ENCODE assay signal across 16 cellular contexts in the genomic region with DNA sequence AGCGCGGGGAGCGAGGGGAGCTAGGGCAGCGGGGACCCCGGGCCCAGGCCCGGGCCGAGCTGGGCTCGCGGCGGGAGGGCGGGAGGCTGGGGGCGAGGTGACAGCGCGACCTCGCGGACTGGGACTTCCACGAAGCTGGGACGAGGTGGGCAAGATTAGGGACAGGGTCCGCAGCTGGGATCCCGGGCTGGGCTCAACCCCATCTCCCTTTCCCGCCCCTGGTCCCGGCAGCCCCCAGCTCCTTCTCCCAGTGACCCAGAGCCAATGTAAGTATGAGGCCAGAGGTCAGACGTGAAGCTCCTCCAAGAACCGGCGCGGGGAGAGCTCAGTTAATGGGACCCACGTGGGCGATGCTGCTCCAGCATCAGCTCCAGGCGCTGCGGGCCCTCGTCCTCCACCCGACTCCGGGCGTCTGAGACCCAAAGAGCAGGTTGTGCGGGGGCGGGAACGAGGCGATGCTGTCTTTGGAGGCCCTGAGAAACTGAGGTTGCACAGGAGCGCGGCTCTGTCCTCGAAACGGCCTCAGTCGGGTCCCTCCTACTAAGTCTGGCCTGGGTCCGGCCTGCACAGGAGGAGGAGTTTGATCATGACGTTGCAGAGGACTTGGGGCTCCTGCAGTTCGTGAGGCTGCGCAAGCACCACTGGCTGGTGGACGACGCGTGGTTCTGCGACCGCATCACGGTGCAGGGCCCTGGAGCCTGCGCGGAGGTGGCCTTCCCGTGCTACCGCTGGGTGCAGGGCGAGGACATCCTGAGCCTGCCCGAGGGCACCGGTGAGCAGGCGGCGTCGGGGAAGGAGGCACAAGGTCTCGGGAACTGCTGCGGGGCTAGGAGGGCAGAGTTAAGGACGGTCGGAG. TPM values are rescaled to one million over a fixed set of nuclear protein-coding genes. Genes with fewer than 3 reads are reported as not detected.
DNase-seq lines count a peak whose midpoint lies in the region; ATAC-seq and TF ChIP-seq lines count a peak whose summit lies in the region.
"Had no signal": no experiment of that assay in that cellular context is flagged by ENCODE, and none has a peak within 500 bp of the region (broad histone marks: within the 10 kb centered on the region; RNA-seq: fewer than 3 reads in every experiment).

No MANE protein-coding gene starts in this region.

- peaks cover 4% of the 10 kb centered on the region for H3K4me1 ChIP-seq in RWPE2 (ENCODE audit: insufficient read depth, poor library complexity, severe bottlenecking)
- H3K4me1 ChIP-seq in esophagus muscularis mucosa = peaks cover 8 to 18% (median 16%) of the 10 kb centered on the region in 4 donors
- peaks cover 1% of the 10 kb centered on the region for H3K4me1 ChIP-seq in mesenchymal stem cell (ENCODE audit: control insufficient read depth, insufficient read depth, low read depth, low read length)
- peaks cover 11 to 14% of the 10 kb centered on the region in 2 donors for H3K4me1 ChIP-seq in thoracic aorta (ENCODE audit: control insufficient read depth in 1 of 2, low read depth in 2 of 2)
- H3K4me1 ChIP-seq: parathyroid adenoma had no signal

- TF ChIP-seq CTCF in RWPE2 (IDR thresholded peaks at IDR 0.05; ENCODE audit: poor library complexity, severe bottlenecking) (no peak), esophagus muscularis mucosa (IDR thresholded peaks at IDR 0.05) (no peak), thoracic aorta (IDR thresholded peaks at IDR 0.05) (no peak)

- no peak overlapping the region for H2AFZ ChIP-seq in mesenchymal stem cell (ENCODE audit: low read depth, low read length)
- H2AFZ ChIP-seq: parathyroid adenoma had no signal

- no peak overlapping the region for H3K4me2 ChIP-seq in mesenchymal stem cell (ENCODE audit: low read length, poor library complexity, severe bottlenecking)

- DNase-seq in RWPE2 (ENCODE audit: low spot score) (no peak), esophagus muscularis mucosa (ENCODE audit: extremely low spot score) (no peak), mesenchymal stem cell (no peak), thoracic aorta (ENCODE audit: low spot score) (no peak), NAMALWA (ENCODE audit: low spot score) (no peak), T-helper 9 cell (no peak)
- no peak for DNase-seq in activated T-cell treated with anti-CD3 and anti-CD28 coated beads, Interleukin-2, amount 50 U/mL, for 48 hours
- DNase-seq: activated CD8-positive, alpha-beta memory T cell treated with anti-CD3 and anti-CD28 coated beads, Interleukin-2, amount 10 ng/mL, durations not matched to agents 7 days and 5 days; activated naive CD4-positive, alpha-beta T cell treated with anti-CD3 and anti-CD28 coated beads, Interleukin-2, amount 50 U/mL, for 16 hours; Karpas-422; NCI-H187; NCI-H82 had no signal

- 72% methylated on average over 35 of the region's 67 CpGs for WGBS in esophagus muscularis mucosa
- 74% methylated on average over 55 of the region's 67 CpGs for WGBS in mesenchymal stem cell

- H3K27me3 ChIP-seq in RWPE2 (ENCODE audit: insufficient read depth, poor library complexity, severe bottlenecking) (no peaks in the 10 kb centered on the region), esophagus muscularis mucosa (peaks cover 0 to 26% (median 0%) of the 10 kb centered on the region in 4 donors), mesenchymal stem cell (ENCODE audit: control insufficient read depth in 1 of 2, insufficient read depth in 1 of 2, low read length in 2 of 2) (no peaks in the 10 kb centered on the region), thoracic aorta (replicated peaks; ENCODE audit: insufficient read depth) (no peaks in the 10 kb centered on the region)

- H4K91ac ChIP-seq in mesenchymal stem cell (ENCODE audit: low read length) = no peak overlapping the region

- TF ChIP-seq EP300 in esophagus muscularis mucosa (IDR thresholded peaks at IDR 0.05) = no peak

- H2AK5ac ChIP-seq in mesenchymal stem cell (ENCODE audit: low read length, severe bottlenecking) = no peak overlapping the region

- no peak overlapping the region for H3K14ac ChIP-seq in mesenchymal stem cell (ENCODE audit: low read length in 2 of 2)

- H3K4me3 ChIP-seq in RWPE2 (ENCODE audit: severe bottlenecking) (peak overlapping the region; percentile 40), esophagus muscularis mucosa (peak overlapping the region; percentile 43 to 55 (median 47)), mesenchymal stem cell (ENCODE audit: insufficient read depth in 1 of 2, low read depth in 1 of 2, low read length in 2 of 2) (peak overlapping the region in 1 of 2 experiments; percentile 56), thoracic aorta (peak overlapping the region; percentile 70)

- no peak overlapping the region for H3K18ac ChIP-seq in mesenchymal stem cell (ENCODE audit: low read depth in 1 of 2, low read length in 2 of 2)

- peak overlapping the region; percentile 60 for H4K8ac ChIP-seq in mesenchymal stem cell (ENCODE audit: low read length)

- H3K9ac ChIP-seq in mesenchymal stem cell (ENCODE audit: low read length) = peak overlapping the region; percentile 59
- H3K9ac ChIP-seq: parathyroid adenoma had no signal

- intact Hi-C loops in esophagus muscularis mucosa (cut with DNase I) = no loop called here

- no peak overlapping the region for H2BK5ac ChIP-seq in mesenchymal stem cell (ENCODE audit: low read depth, low read length, poor library complexity, severe bottlenecking)

- no peak for ATAC-seq in RWPE2 (ENCODE audit: low read depth)
- ATAC-seq in thoracic aorta (ENCODE audit: insufficient number of reproducible peaks, low FRiP score, low read depth) = no peak
- ATAC-seq: activated CD8-positive, alpha-beta memory T cell treated with anti-CD3 and anti-CD28 coated beads, Interleukin-2, amount 10 ng/mL, durations not matched to agents 7 days and 5 days had no signal

- H3K9me3 ChIP-seq in RWPE2 (ENCODE audit: severe bottlenecking) (no peaks in the 10 kb centered on the region), esophagus muscularis mucosa (no peaks in the 10 kb centered on the region), mesenchymal stem cell (ENCODE audit: control insufficient read depth, low read length) (no peaks in the 10 kb centered on the region), thoracic aorta (no peaks in the 10 kb centered on the region)

- H3K23ac ChIP-seq in mesenchymal stem cell (ENCODE audit: low read length in 2 of 2) = no peak overlapping the region

- H3K27ac ChIP-seq in RWPE2 (ENCODE audit: poor library complexity, severe bottlenecking) (no peak overlapping the region), esophagus muscularis mucosa (replicated peaks in 1 of 4) (no peak overlapping the region), mesenchymal stem cell (ENCODE audit: low read length, poor library complexity, severe bottlenecking) (no peak overlapping the region), thoracic aorta (no peak overlapping the region)
- H3K27ac ChIP-seq: parathyroid adenoma had no signal

- no peak overlapping the region for H3K4ac ChIP-seq in mesenchymal stem cell (ENCODE audit: low read depth in 1 of 2, low read length in 2 of 2)

- H3K36me3 ChIP-seq in RWPE2 (ENCODE audit: low read depth) (peaks cover 8% of the 10 kb centered on the region), esophagus muscularis mucosa (peaks cover 14 to 44% (median 37%) of the 10 kb centered on the region in 4 donors), mesenchymal stem cell (ENCODE audit: control insufficient read depth in 1 of 2, insufficient read depth in 2 of 2, low read depth in 1 of 2, low read length in 2 of 2) (peaks cover 46 to 53% of the 10 kb centered on the region in 2 experiments), thoracic aorta (peaks cover 16% of the 10 kb centered on the region)

- no peak overlapping the region for H2BK15ac ChIP-seq in mesenchymal stem cell (ENCODE audit: low read depth, poor library complexity, severe bottlenecking)

- H2BK12ac ChIP-seq in mesenchymal stem cell (ENCODE audit: low read length in 2 of 2) = no peak overlapping the region

- H3K79me1 ChIP-seq in mesenchymal stem cell (replicated peaks; ENCODE audit: low read length, poor library complexity, severe bottlenecking) = peaks cover 16% of the 10 kb centered on the region

- TF ChIP-seq POLR2A in esophagus muscularis mucosa (IDR thresholded peaks at IDR 0.05; ENCODE audit: low read depth) = no peak

- H2BK120ac ChIP-seq in mesenchymal stem cell (ENCODE audit: low read depth, low read length) = no peak overlapping the region

RNA-seq across cellular contexts. Expression of a gene that starts 0.6 kb away (rescaled TPM):
- under 1 TPM in 1 of 4 donors, not detected in 3; 0.17 TPM for total RNA-seq in esophagus muscularis mucosa
- not detected for polyA plus RNA-seq in mesenchymal stem cell (2013, experiment 1 of 2)
- polyA plus RNA-seq in mesenchymal stem cell (2013, experiment 2 of 2) = not detected
- not detected for total RNA-seq in thoracic aorta
- total RNA-seq: activated CD8-positive, alpha-beta memory T cell treated with anti-CD3 and anti-CD28 coated beads, Interleukin-2, amount 10 ng/mL, durations not matched to agents 7 days and 5 days; fibroblast of villous mesenchyme; lung microvascular endothelial cell; SK-MEL-5 had no signal

RNA-seq across cellular contexts. Expression of a gene that starts 15.9 kb away (rescaled TPM):
- total RNA-seq in esophagus muscularis mucosa = 100 to 1,000 TPM in 3 of 4 donors, 10 to 100 TPM in 1; 84.7 to 204 (median 172) TPM
- 865 TPM for polyA plus RNA-seq in mesenchymal stem cell (2013, experiment 1 of 2)
- polyA plus RNA-seq in mesenchymal stem cell (2013, experiment 2 of 2) = 846 TPM
- 100 to 1,000 TPM in 1 of 2 donors, 10 to 100 TPM in 1; 99.5 to 164 TPM for total RNA-seq in thoracic aorta

RNA-seq across cellular contexts. Expression of a gene that starts 26.4 kb away (rescaled TPM):
- total RNA-seq in esophagus muscularis mucosa = 1 to 10 TPM in 3 of 4 donors, under 1 TPM in 1; 0.83 to 5.0 (median 3.2) TPM
- polyA plus RNA-seq in mesenchymal stem cell (2013, experiment 1 of 2) = 0.01 TPM
- 0.04 TPM for polyA plus RNA-seq in mesenchymal stem cell (2013, experiment 2 of 2)
- total RNA-seq in thoracic aorta = 1 to 10 TPM in 1 of 2 donors, under 1 TPM in 1; 0.95 to 5.7 TPM
- total RNA-seq: fibroblast of villous mesenchyme, SK-MEL-5 had no signal

RNA-seq across cellular contexts. Expression of a gene that starts 39.3 kb away (rescaled TPM):
- total RNA-seq in esophagus muscularis mucosa = 1 to 10 TPM in 1 of 4 donors, under 1 TPM in 3; 0.19 to 1.2 (median 0.65) TPM
- 8.4 TPM for polyA plus RNA-seq in mesenchymal stem cell (2013, experiment 1 of 2)
- 8.0 TPM for polyA plus RNA-seq in mesenchymal stem cell (2013, experiment 2 of 2)
- under 1 TPM in 1 of 2 donors, not detected in 1; 0.56 TPM for total RNA-seq in thoracic aorta

RNA-seq across cellular contexts. Expression of a gene that starts 47.4 kb away (rescaled TPM):
- total RNA-seq in esophagus muscularis mucosa (under 1 TPM in 3 of 4 donors, not detected in 1; 0.17 to 0.99 (median 0.26) TPM), thoracic aorta (under 1 TPM in 1 of 2 donors, not detected in 1; 0.27 TPM)
- 0.21 TPM for polyA plus RNA-seq in mesenchymal stem cell (2013, experiment 1 of 2)
- 0.30 TPM for polyA plus RNA-seq in mesenchymal stem cell (2013, experiment 2 of 2)
- total RNA-seq: fibroblast of villous mesenchyme, SK-MEL-5 had no signal
